18 cellular contexts compared by ENCODE assay signal in the genomic region with DNA sequence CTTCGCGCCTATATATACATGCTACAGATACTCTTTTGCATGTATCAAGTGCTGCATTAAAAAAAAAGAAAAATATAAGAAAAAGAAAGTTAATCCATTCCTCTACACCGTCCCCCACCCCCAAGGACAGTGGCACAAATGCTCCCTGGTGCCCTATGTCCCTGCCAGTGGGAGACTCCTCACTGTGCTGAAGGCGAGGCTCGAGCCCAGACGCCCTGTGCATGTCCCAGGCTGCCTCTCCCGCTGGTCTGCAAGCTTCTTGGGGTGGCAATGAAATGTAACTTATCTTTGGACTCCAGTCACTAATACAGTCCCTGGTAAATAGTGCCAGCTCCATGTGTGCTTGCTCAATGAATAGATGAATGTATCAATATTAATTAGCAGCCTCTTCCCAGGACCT.
DNase-seq lines count a peak whose midpoint lies in the region; ATAC-seq and TF ChIP-seq lines count a peak whose summit lies in the region.
"Had no signal": no experiment of that assay in that cellular context is flagged by ENCODE, and none has a peak within 500 bp of the region (broad histone marks: within the 10 kb centered on the region; RNA-seq: fewer than 3 reads in every experiment).

No MANE protein-coding gene starts in this region.

- intact Hi-C loops in spleen (cut with DNase I; ENCODE audit: low total_unique reads) = no loop called here

- DNase-seq in mesenteric fat pad (ENCODE audit: low spot score) (peak; percentile 51), neuronal stem cell (ENCODE audit: low spot score) (no peak), spleen (peak; percentile 8), DMS114 treated with DMSO at 0.1 percent for 48 hours (lab: John Stamatoyannopoulos, UW; ENCODE audit: unreplicated experiment) (no peak)
- no peak for DNase-seq in effector CD4-positive, alpha-beta T cell
- DNase-seq: 8988T; ACHN; BE2C; C1 segment of cervical spinal cord; CD4-positive, alpha-beta memory T cell; CD4-positive, CD25-positive, alpha-beta regulatory T cell; CD8-positive, alpha-beta memory T cell; COR-L47; DMS 273 treated with DMSO at 0.1 percent for 48 hours; DMS79 treated with DMSO at 0.1 percent for 48 hours had no signal

- H3K4ac ChIP-seq in neuronal stem cell (ENCODE audit: low read length) = no peak overlapping the region

- H4K91ac ChIP-seq in neuronal stem cell (ENCODE audit: low read depth, low read length, poor library complexity) = no peak overlapping the region

- H3K36me3 ChIP-seq in neuronal stem cell (replicated peaks in 1 of 2; ENCODE audit: control insufficient read depth in 2 of 2, insufficient read depth in 2 of 2, low read length in 2 of 2) (no peaks in the 10 kb centered on the region), spleen (no peaks in the 10 kb centered on the region)
- H3K36me3 ChIP-seq: BE2C, BLaER1 had no signal

- H3K9me3 ChIP-seq in neuronal stem cell (replicated peaks in 1 of 2; ENCODE audit: control insufficient read depth in 2 of 2, insufficient read depth in 1 of 2, low read depth in 1 of 2, low read length in 2 of 2) (no peaks in the 10 kb centered on the region), spleen (no peaks in the 10 kb centered on the region)
- H3K9me3 ChIP-seq: BE2C, BLaER1 had no signal

- H3K4me1 ChIP-seq in neuronal stem cell (ENCODE audit: control insufficient read depth in 2 of 2, insufficient read depth in 1 of 2, low read depth in 1 of 2, low read length in 2 of 2) (no peaks in the 10 kb centered on the region), spleen (no peaks in the 10 kb centered on the region)
- H3K4me1 ChIP-seq: BE2C had no signal

- ATAC-seq in GM19351 (IDR thresholded peaks at IDR 0.05; ENCODE audit: unreplicated experiment) = no peak
- ATAC-seq: GM12878 had no signal

- H3K18ac ChIP-seq in neuronal stem cell (ENCODE audit: low read length) = no peak overlapping the region

- H3K9ac ChIP-seq in neuronal stem cell (ENCODE audit: low read depth, low read length, poor library complexity) = no peak overlapping the region
- H3K9ac ChIP-seq: BLaER1 had no signal

- H3K79me1 ChIP-seq in neuronal stem cell (ENCODE audit: low read depth, low read length) = no peaks in the 10 kb centered on the region

- H2AFZ ChIP-seq in neuronal stem cell (ENCODE audit: low read length) = no peak overlapping the region

- no peak overlapping the region for H3K14ac ChIP-seq in neuronal stem cell (ENCODE audit: low read length)

- no peak for TF ChIP-seq CTCF in spleen (IDR thresholded peaks at IDR 0.05 in 8 of 11, conservative IDR thresholded peaks at IDR 0.05 in 3 of 11)

- H3K4me2 ChIP-seq in neuronal stem cell (ENCODE audit: insufficient read depth, low read length, poor library complexity, severe bottlenecking) = no peak overlapping the region
- H3K4me2 ChIP-seq: BLaER1 had no signal

- no peak overlapping the region for H4K8ac ChIP-seq in neuronal stem cell (ENCODE audit: low read depth, low read length)

- no peak overlapping the region for H2BK12ac ChIP-seq in neuronal stem cell (ENCODE audit: low read length)

- no peak overlapping the region for H3K23ac ChIP-seq in neuronal stem cell (ENCODE audit: low read depth, low read length, poor library complexity)

- H3K4me3 ChIP-seq in neuronal stem cell (ENCODE audit: low read length in 2 of 2) (no peak overlapping the region), spleen (no peak overlapping the region)
- H3K4me3 ChIP-seq: BLaER1, GM12878 had no signal

- H3K27ac ChIP-seq in neuronal stem cell (replicated peaks; ENCODE audit: low read length) (no peak overlapping the region), spleen (no peak overlapping the region)
- H3K27ac ChIP-seq: BLaER1 had no signal

- no peak overlapping the region for H2AK5ac ChIP-seq in neuronal stem cell (ENCODE audit: low read depth, low read length)

- peak overlapping the region; percentile 56 for H2BK15ac ChIP-seq in neuronal stem cell (ENCODE audit: low read length)

- H2BK5ac ChIP-seq in neuronal stem cell (ENCODE audit: low read length) = no peak overlapping the region

- WGBS in neuronal stem cell (ENCODE audit: extremely low coverage in 2 of 2, insufficient read length in 2 of 2, insufficient replicate concordance in 1 of 2), 2 donors = no CpG with 5 or more reads among the region's 7 CpGs
- 87 to 95% (median 90%) methylated on average over 7 of the region's 7 CpGs for WGBS in spleen, 5 donors

- H2BK120ac ChIP-seq in neuronal stem cell (ENCODE audit: low read depth, low read length) = no peak overlapping the region

- TF ChIP-seq POLR2A in spleen (IDR thresholded peaks at IDR 0.05) = no peak

- H3K27me3 ChIP-seq in neuronal stem cell (ENCODE audit: control insufficient read depth in 3 of 3, insufficient read depth in 3 of 3, low read depth in 1 of 3, low read length in 3 of 3) (no peaks in the 10 kb centered on the region), spleen (replicated peaks in 1 of 7) (no peaks in the 10 kb centered on the region)
- H3K27me3 ChIP-seq: BE2C, BLaER1 had no signal

Comparison
In these comparisons a context has a peak if more than half of its experiments do, and no peak if none do; other contexts are left out.
1. DNase-seq: peak in mesenteric fat pad (single experiment) and spleen (single experiment); none in neuronal stem cell (single experiment), effector CD4-positive, alpha-beta T cell (single experiment) and DMS114 treated with DMSO at 0.1 percent for 48 hours (single experiment).